In genomic region chr12:18629445-18629844, GRCh38 we compare ENCODE assay signal across 31 cellular contexts.
"Had no signal": no experiment of that assay in that cellular context is flagged by ENCODE, and none has a peak within 500 bp of the region (broad histone marks: within the 10 kb centered on the region; RNA-seq: fewer than 3 reads in every experiment).

No MANE protein-coding gene starts in this region.

- H3K4me2 ChIP-seq: PC-9 had no signal

- H3K4me3 Mint-ChIP-seq: activated CD4-positive, alpha-beta T cell treated with anti-CD3 and anti-CD28 coated beads for 36 hours; activated CD4-positive, alpha-beta T cell treated with anti-CD3 and anti-CD28 coated beads, Interleukin-2, amount 10 ng/mL, durations not matched to agents 7 days and 5 days; activated CD8-positive, alpha-beta T cell treated with anti-CD3 and anti-CD28 coated beads, Interleukin-2, amount 10 ng/mL, durations not matched to agents 7 days and 5 days; activated naive CD4-positive, alpha-beta T cell treated with anti-CD3 and anti-CD28 coated beads, Interleukin-2, amount 50 U/mL, for 24 hours; activated naive CD8-positive, alpha-beta T cell treated with anti-CD3 and anti-CD28 coated beads, Interleukin-2, amount 10 ng/mL, durations not matched to agents 7 days and 5 days; activated T-cell treated with anti-CD3 and anti-CD28 coated beads, Interleukin-2, amount 50 U/mL, for 24 hours; T-helper 2 cell treated with Interferon-gamma antibody and Interleukin-4, amounts not matched to agents 5 μg/mL and 100 μg/mL, for 36 hours had no signal

- H3K27ac Mint-ChIP-seq: activated CD4-positive, alpha-beta T cell treated with anti-CD3 and anti-CD28 coated beads for 36 hours; activated CD4-positive, alpha-beta T cell treated with anti-CD3 and anti-CD28 coated beads, Interleukin-2, amount 10 ng/mL, durations not matched to agents 7 days and 5 days; activated CD8-positive, alpha-beta T cell treated with anti-CD3 and anti-CD28 coated beads, Interleukin-2, amount 10 ng/mL, durations not matched to agents 7 days and 5 days; activated naive CD4-positive, alpha-beta T cell treated with anti-CD3 and anti-CD28 coated beads, Interleukin-2, amount 50 U/mL, for 24 hours; activated naive CD8-positive, alpha-beta T cell treated with anti-CD3 and anti-CD28 coated beads, Interleukin-2, amount 10 ng/mL, durations not matched to agents 7 days and 5 days; activated T-cell treated with anti-CD3 and anti-CD28 coated beads, Interleukin-2, amount 50 U/mL, for 24 hours; activated T-helper 2 cell treated with anti-CD3 and anti-CD28 coated beads, Interferon-gamma antibody, Interleukin-2, Interleukin-4, amounts not matched to agents 10 μg/mL and 5 μg/mL and 100 μg/mL, durations not matched to agents 14 hours and 24 hours and 36 hours; T-helper 2 cell treated with Interferon-gamma antibody and Interleukin-4, amounts not matched to agents 5 μg/mL and 100 μg/mL, for 36 hours had no signal

- H3K36me3 ChIP-seq: ascending aorta, cardiac muscle cell had no signal

- H3K27me3 Mint-ChIP-seq: activated CD4-positive, alpha-beta T cell treated with anti-CD3 and anti-CD28 coated beads for 36 hours; activated CD4-positive, alpha-beta T cell treated with anti-CD3 and anti-CD28 coated beads, Interleukin-2, amount 10 ng/mL, durations not matched to agents 7 days and 5 days; activated naive CD4-positive, alpha-beta T cell treated with anti-CD3 and anti-CD28 coated beads, Interleukin-2, amount 50 U/mL, for 24 hours; activated naive CD8-positive, alpha-beta T cell treated with anti-CD3 and anti-CD28 coated beads, Interleukin-2, amount 10 ng/mL, durations not matched to agents 7 days and 5 days; activated T-cell treated with anti-CD3 and anti-CD28 coated beads, Interleukin-2, amount 50 U/mL, for 24 hours had no signal

- DNase-seq: activated CD4-positive, alpha-beta T cell treated with anti-CD3 and anti-CD28 coated beads for 36 hours; activated CD4-positive, alpha-beta T cell treated with anti-CD3 and anti-CD28 coated beads, Interleukin-2, amount 10 ng/mL, durations not matched to agents 7 days and 5 days; activated CD4-positive, alpha-beta T cell treated with anti-CD3 and anti-CD28 coated beads, Interleukin-2, amount 50 U/mL, for 48 hours; activated CD8-positive, alpha-beta T cell treated with anti-CD3 and anti-CD28 coated beads, Interleukin-2, amount 10 ng/mL, durations not matched to agents 7 days and 5 days; activated gamma-delta T cell; activated naive CD4-positive, alpha-beta T cell treated with Interleukin-2 at 50 U/mL for 16 hours; activated naive CD8-positive, alpha-beta T cell treated with anti-CD3 and anti-CD28 coated beads, Interleukin-2, amount 10 ng/mL, durations not matched to agents 7 days and 5 days; activated T-cell treated with anti-CD3 and anti-CD28 coated beads, Interleukin-2, amount 50 U/mL, for 24 hours; amygdala; Kasumi-1; KG1; MM.1S; MV-4-11; NCI-H1092; NCI-H1436 treated with DMSO at 0.1 percent for 48 hours; NCI-H1694 treated with DMSO at 0.1 percent for 48 hours; NCI-H2029; NCI-H345; NCI-H510A; NCI-H526; NCI-H748 treated with DMSO at 0.1 percent for 48 hours; NK-92 treated with Interleukin-12 subunit alpha and Interleukin-12 subunit beta, amount 100 ng/mL, for 24 hours; PC-9; Right ventricle myocardium superior had no signal

- H3K4me1 ChIP-seq: ascending aorta had no signal

- ATAC-seq: activated CD4-positive, alpha-beta T cell treated with anti-CD3 and anti-CD28 coated beads for 36 hours; activated CD8-positive, alpha-beta T cell treated with anti-CD3 and anti-CD28 coated beads, Interleukin-2, amount 10 ng/mL, durations not matched to agents 7 days and 5 days had no signal

- H3K4me1 Mint-ChIP-seq: activated CD4-positive, alpha-beta T cell treated with anti-CD3 and anti-CD28 coated beads for 36 hours; activated CD4-positive, alpha-beta T cell treated with anti-CD3 and anti-CD28 coated beads, Interleukin-2, amount 10 ng/mL, durations not matched to agents 7 days and 5 days; activated naive CD4-positive, alpha-beta T cell treated with anti-CD3 and anti-CD28 coated beads, Interleukin-2, amount 50 U/mL, for 24 hours; activated naive CD8-positive, alpha-beta T cell treated with anti-CD3 and anti-CD28 coated beads, Interleukin-2, amount 10 ng/mL, durations not matched to agents 7 days and 5 days had no signal

- H3K27me3 ChIP-seq: ascending aorta, cardiac muscle cell had no signal

- H3K4me3 ChIP-seq: ascending aorta, cardiac muscle cell, PC-9, SK-N-MC had no signal

- H3K27ac ChIP-seq: ascending aorta, cardiac muscle cell, PC-9, RWPE1, SK-N-MC had no signal

- H3K36me3 Mint-ChIP-seq: activated naive CD4-positive, alpha-beta T cell treated with anti-CD3 and anti-CD28 coated beads, Interleukin-2, amount 50 U/mL, for 24 hours; activated naive CD8-positive, alpha-beta T cell treated with anti-CD3 and anti-CD28 coated beads, Interleukin-2, amount 10 ng/mL, durations not matched to agents 7 days and 5 days had no signal
